34 cellular contexts compared by ENCODE assay signal in the genomic region with DNA sequence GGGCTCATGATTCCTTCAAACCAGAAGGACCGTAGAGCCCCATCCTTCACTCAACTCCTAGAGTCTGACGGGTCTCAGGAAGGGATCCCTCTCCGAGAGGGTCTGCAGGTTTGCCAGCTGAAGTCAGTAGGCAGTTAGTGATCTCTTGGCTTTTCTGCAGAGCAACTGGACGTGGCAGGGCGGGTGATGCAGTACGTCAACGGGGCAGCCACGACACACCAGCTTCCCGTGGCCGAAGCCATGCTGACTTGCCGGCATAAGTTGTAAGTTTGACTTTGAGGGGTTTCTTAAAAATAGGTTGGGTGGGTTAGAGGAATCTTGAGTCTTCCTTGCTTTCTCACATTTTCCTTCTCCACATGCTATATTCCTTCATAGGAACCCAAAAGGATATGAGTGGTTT. TPM values are rescaled to one million over a fixed set of nuclear protein-coding genes. Genes with fewer than 3 reads are reported as not detected.
"Had no signal": no experiment of that assay in that cellular context is flagged by ENCODE, and none has a peak within 500 bp of the region (broad histone marks: within the 10 kb centered on the region; RNA-seq: fewer than 3 reads in every experiment).

No MANE protein-coding gene starts in this region.

- H3K27ac Mint-ChIP-seq: activated T-helper 1 cell treated with anti-CD3 and anti-CD28 coated beads, Interleukin-12 subunit alpha, Interleukin-12 subunit beta, Interleukin-2, Interleukin-4 antibody, amounts not matched to agents 30 ng/mL and 10 ng/mL and 1 ng/mL, durations not matched to agents 14 hours and 24 hours and 36 hours; dendritic cell treated with granulocyte-macrophage colony-stimulating factor and Interleukin-4, amounts not matched to agents 40 ng/mL and 50 ng/mL, for 4 days; stimulated activated naive B cell treated with anti-CD40 and anti-IgM and Interleukin-4, amounts not matched to agents 10 μg/mL and 1 μg/mL and 100 μg/mL, for 72 hours had no signal

- H3K27ac ChIP-seq: breast epithelium, parathyroid adenoma, psoas muscle, stomach, thyroid gland, upper lobe of right lung had no signal

- DNase-seq: activated CD4-positive, alpha-beta T cell treated with anti-CD3 and anti-CD28 coated beads for 4 hours; activated CD4-positive, alpha-beta T cell treated with anti-CD3 and anti-CD28 coated beads, Interleukin-2, amount 50 U/mL, for 4 hours; activated CD4-positive, CD25-positive, alpha-beta regulatory T cell; activated gamma-delta T cell; activated T-cell treated with anti-CD3 and anti-CD28 coated beads for 4 hours; amygdala; endodermal cell; foreskin fibroblast; head of caudate nucleus; hippocampal formation; immature natural killer cell; kidney; left colon; mammary epithelial cell; naive B cell; nucleus accumbens; psoas muscle; stimulated activated CD4-positive, alpha-beta T cell treated with anti-CD3 and anti-CD28 coated beads, Interleukin-1b, Interleukin-23, amount 100 ng/mL, for 48 hours; stimulated activated CD4-positive, alpha-beta T cell treated with anti-CD3 and anti-CD28 coated beads, Interleukin-4, amount 100 ng/mL, for 4 hours; stimulated activated CD8-positive, alpha-beta memory T cell treated with anti-CD3 and anti-CD28 coated beads, Interleukin-4, amount 100 ng/mL, for 48 hours; stimulated activated naive B cell treated with anti-CD40 and anti-IgM and Interleukin-4, amounts not matched to agents 10 μg/mL and 1 μg/mL and 100 μg/mL, for 72 hours; stomach; thyroid gland; upper lobe of right lung had no signal

- H3K36me3 ChIP-seq: breast epithelium had no signal

- H3K27me3 ChIP-seq: breast epithelium, stomach, thyroid gland, upper lobe of right lung had no signal

- ATAC-seq: esophagus mucosa; left colon; psoas muscle; SK-N-SH treated with all-trans-retinoic acid at 6 μM for 48 hours; stimulated activated naive B cell treated with anti-CD40 and anti-IgM and Interleukin-4, amounts not matched to agents 10 μg/mL and 1 μg/mL and 100 μg/mL, for 72 hours; upper lobe of right lung had no signal

- H3K4me2 ChIP-seq: smooth muscle cell had no signal

- H3K27me3 Mint-ChIP-seq: central memory CD8-positive, alpha-beta T cell; dendritic cell treated with granulocyte-macrophage colony-stimulating factor and Interleukin-4, amounts not matched to agents 40 ng/mL and 50 ng/mL, for 4 days; naive B cell; stimulated activated naive B cell treated with anti-CD40 and anti-IgM and Interleukin-4, amounts not matched to agents 10 μg/mL and 1 μg/mL and 100 μg/mL, for 72 hours had no signal

- H3K4me1 ChIP-seq: breast epithelium, parathyroid adenoma, stomach, upper lobe of right lung had no signal

- H3K4me1 Mint-ChIP-seq: endodermal cell had no signal

- H3K4me3 ChIP-seq: breast epithelium, psoas muscle, smooth muscle cell, stomach, thyroid gland, upper lobe of right lung had no signal

- H3K9me3 Mint-ChIP-seq: activated T-helper 1 cell treated with anti-CD3 and anti-CD28 coated beads, Interleukin-12 subunit alpha, Interleukin-12 subunit beta, Interleukin-2, Interleukin-4 antibody, amounts not matched to agents 30 ng/mL and 10 ng/mL and 1 ng/mL, durations not matched to agents 14 hours and 24 hours and 36 hours; central memory CD8-positive, alpha-beta T cell; dendritic cell treated with granulocyte-macrophage colony-stimulating factor and Interleukin-4, amounts not matched to agents 40 ng/mL and 50 ng/mL, for 4 days; endodermal cell; immature natural killer cell; naive B cell; stimulated activated naive B cell treated with anti-CD40 and anti-IgM and Interleukin-4, amounts not matched to agents 10 μg/mL and 1 μg/mL and 100 μg/mL, for 72 hours had no signal

- H3K9ac ChIP-seq: parathyroid adenoma had no signal

- H3K9me3 ChIP-seq: breast epithelium, psoas muscle, stomach, thyroid gland, upper lobe of right lung had no signal

- H3K4me3 Mint-ChIP-seq: activated T-helper 1 cell treated with anti-CD3 and anti-CD28 coated beads, Interleukin-12 subunit alpha, Interleukin-12 subunit beta, Interleukin-2, Interleukin-4 antibody, amounts not matched to agents 30 ng/mL and 10 ng/mL and 1 ng/mL, durations not matched to agents 14 hours and 24 hours and 36 hours; central memory CD8-positive, alpha-beta T cell; dendritic cell treated with granulocyte-macrophage colony-stimulating factor and Interleukin-4, amounts not matched to agents 40 ng/mL and 50 ng/mL, for 4 days; endodermal cell; immature natural killer cell; naive B cell; stimulated activated naive B cell treated with anti-CD40 and anti-IgM and Interleukin-4, amounts not matched to agents 10 μg/mL and 1 μg/mL and 100 μg/mL, for 72 hours had no signal

RNA-seq across cellular contexts. Expression of a gene that starts 42.8 kb away (rescaled TPM):
- total RNA-seq: liver, psoas muscle, stomach, thyroid gland had no signal
- polyA plus RNA-seq: immature natural killer cell had no signal

RNA-seq across cellular contexts. Expression of a gene that starts 56.6 kb away (rescaled TPM):
- total RNA-seq: activated T-helper 1 cell treated with anti-CD3 and anti-CD28 coated beads, Interleukin-12 subunit alpha, Interleukin-12 subunit beta, Interleukin-2, Interleukin-4 antibody, amounts not matched to agents 30 ng/mL and 10 ng/mL and 1 ng/mL, durations not matched to agents 14 hours and 24 hours and 36 hours; esophagus mucosa; psoas muscle; T-helper 2 cell treated with Interferon-gamma antibody and Interleukin-4, amounts not matched to agents 100 ng/mL and 5 ng/mL, for 36 hours had no signal
- polyA plus RNA-seq: immature natural killer cell had no signal
